ENCODE assay signal across 22 cellular contexts in genomic region chr16:72576189-72576588, GRCh38.
"Had no signal": no experiment of that assay in that cellular context is flagged by ENCODE, and none has a peak within 500 bp of the region (broad histone marks: within the 10 kb centered on the region; RNA-seq: fewer than 3 reads in every experiment).

No MANE protein-coding gene starts in this region.

- DNase-seq: Karpas-422; KBM-7; MG63; NCI-H1092 treated with DMSO at 0.1 percent for 48 hours; NCI-H1436; NCI-H187; NCI-H2029; NCI-H2081 treated with DMSO at 0.1 percent for 48 hours; NCI-H2171; NCI-H226; NCI-H446; NCI-H510A; NCI-H524 treated with DMSO at 0.1 percent for 48 hours; NCI-H69; NCI-H774; NK-92 treated with Interleukin-12 subunit alpha and Interleukin-12 subunit beta, amount 100 ng/mL, for 24 hours; PC-3; SHP77; SK-N-SH; SW 1271 had no signal

- H3K9me3 ChIP-seq: MG63, SK-N-SH had no signal

- ATAC-seq: Panc1, PC-3 had no signal

- H3K4me3 ChIP-seq: MG63 had no signal

- H3K9ac ChIP-seq: SK-N-SH had no signal

- H3K36me3 ChIP-seq: MG63 had no signal

- H3K27me3 ChIP-seq: MG63 had no signal

- H3K4me2 ChIP-seq: SK-N-SH had no signal

- H3K27ac ChIP-seq: RWPE1 had no signal

- H3K9me2 ChIP-seq: SK-N-SH had no signal
